Comparison of ENCODE assay signal across 15 cellular contexts in genomic region chr14:61493239-61493638, GRCh38.
DNase-seq lines count a peak whose midpoint lies in the region; ATAC-seq, FAIRE-seq and TF ChIP-seq lines count a peak whose summit lies in the region.
"Had no signal": no experiment of that assay in that cellular context is flagged by ENCODE, and none has a peak within 500 bp of the region (broad histone marks: within the 10 kb centered on the region; RNA-seq: fewer than 3 reads in every experiment).

No MANE protein-coding gene starts in this region.

- H3K4me3 ChIP-seq in MG63 (no peak overlapping the region), endothelial cell of umbilical vein (replicated peaks in 1 of 3; ENCODE audit: insufficient read depth in 1 of 3, low read depth in 1 of 3, low read length in 3 of 3) (no peak overlapping the region), ascending aorta (no peak overlapping the region)
- H3K4me3 ChIP-seq: adrenal gland, HAP-1, Peyer's patch, uterus had no signal

- H3K9me3 ChIP-seq in MG63 = no peaks in the 10 kb centered on the region
- no peaks in the 10 kb centered on the region for H3K9me3 ChIP-seq in endothelial cell of umbilical vein (replicated peaks; ENCODE audit: control insufficient read depth, insufficient read depth, low read length)
- H3K9me3 ChIP-seq in ascending aorta = no peaks in the 10 kb centered on the region
- H3K9me3 ChIP-seq: adrenal gland, HAP-1, Peyer's patch, uterus had no signal

- no peak for FAIRE-seq in endothelial cell of umbilical vein (lab: Jason Lieb, UNC)

- no peaks in the 10 kb centered on the region for H3K9me1 ChIP-seq in endothelial cell of umbilical vein (replicated peaks; ENCODE audit: control insufficient read depth, extremely low read depth, insufficient read depth, low read length)

- no peaks in the 10 kb centered on the region for H3K79me2 ChIP-seq in endothelial cell of umbilical vein (ENCODE audit: control insufficient read depth, insufficient read depth, low read length)

- H3K27me3 ChIP-seq in MG63 = no peaks in the 10 kb centered on the region
- no peaks in the 10 kb centered on the region for H3K27me3 ChIP-seq in endothelial cell of umbilical vein (ENCODE audit: control insufficient read depth in 2 of 2, insufficient read depth in 2 of 2, low read length in 2 of 2)
- no peaks in the 10 kb centered on the region for H3K27me3 ChIP-seq in ascending aorta
- H3K27me3 ChIP-seq: adrenal gland, Peyer's patch, uterus had no signal

- H2AFZ ChIP-seq in endothelial cell of umbilical vein (ENCODE audit: low read depth, low read length) = no peak overlapping the region

- intact Hi-C loops in endothelial cell of umbilical vein (cut with micrococcal nuclease) = no loop called here
- intact Hi-C loops in ascending aorta (cut with DNase I) = no loop called here

- no peaks in the 10 kb centered on the region for H3K36me3 ChIP-seq in MG63
- peaks cover 8 to 9% of the 10 kb centered on the region in 2 experiments for H3K36me3 ChIP-seq in endothelial cell of umbilical vein (ENCODE audit: control insufficient read depth in 2 of 2, extremely low read depth in 1 of 2, insufficient read depth in 2 of 2, low read length in 2 of 2)
- no peaks in the 10 kb centered on the region for H3K36me3 ChIP-seq in ascending aorta
- H3K36me3 ChIP-seq: adrenal gland, HAP-1, Peyer's patch, uterus had no signal

- no peaks in the 10 kb centered on the region for H4K20me1 ChIP-seq in endothelial cell of umbilical vein (replicated peaks; ENCODE audit: control insufficient read depth, extremely low read depth, insufficient read depth, low read length)

- H3K4me2 ChIP-seq in endothelial cell of umbilical vein (ENCODE audit: insufficient read depth, low read length) = no peak overlapping the region

- dilution Hi-C loops in endothelial cell of umbilical vein (cut with MboI; ENCODE audit: extremely low pct_ligation_motif_present, low sequenced_read_pairs) = no loop called here

- POLR2A ChIA-PET in endothelial cell of umbilical vein (lab: Charles Lee) = interaction anchor here (0.9 kb wide), 1 partner anchor 11 kb away, joined by 5 read pairs; no protein-coding TSS in a partner anchor

- peak; percentile 85 for DNase-seq in AG20443 (ENCODE audit: low spot score)
- peak; percentile 75 for DNase-seq in MG63
- peak; percentile 24 for DNase-seq in endothelial cell of umbilical vein (ENCODE audit: low read depth, low spot score)
- DNase-seq in non-pigmented ciliary epithelial cell (ENCODE audit: low read depth) = peak; percentile 84
- no peak for DNase-seq in ascending aorta (ENCODE audit: low spot score in 2 of 2)
- DNase-seq in NCI-H345 (lab: John Stamatoyannopoulos, UW) = no peak
- DNase-seq: adrenal gland; CD8-positive, alpha-beta memory T cell; endodermal cell; Peyer's patch; right cardiac atrium; uterus had no signal

- CTCF ChIA-PET in endothelial cell of umbilical vein (lab: Charles Lee) = interaction anchor here (1.1 to 1.3 kb wide), 4 partner anchors 25 to 238 kb away, joined by 3 to 7 read pairs (median 4); no protein-coding TSS in a partner anchor

- BruUV-seq in endothelial cell of umbilical vein (replicated peaks; lab: Mats Ljungman, UMichigan) = no TSS peak

- peaks cover 20% of the 10 kb centered on the region for H3K4me1 ChIP-seq in endothelial cell of umbilical vein (ENCODE audit: control insufficient read depth, extremely low read depth, insufficient read depth, low read length)
- H3K4me1 ChIP-seq in ascending aorta = peaks cover under 1 to 7% of the 10 kb centered on the region in 2 donors
- H3K4me1 ChIP-seq: HAP-1, uterus had no signal

- no peak overlapping the region for H3K9ac ChIP-seq in endothelial cell of umbilical vein (replicated peaks; ENCODE audit: extremely low read depth, insufficient read depth, low read length)

- no peak for TF ChIP-seq CTCF in endothelial cell of umbilical vein (IDR thresholded peaks at IDR 0.05; ENCODE audit: extremely low read depth in 1 of 2, insufficient read depth in 1 of 2, low read depth in 1 of 2, low read length in 2 of 2)
- no peak for TF ChIP-seq CTCF in ascending aorta (IDR thresholded peaks at IDR 0.05)

- ATAC-seq in GM18498 (IDR thresholded peaks at IDR 0.05; ENCODE audit: unreplicated experiment) (no peak), HG02678 (IDR thresholded peaks at IDR 0.05; ENCODE audit: unreplicated experiment) (no peak)
- ATAC-seq: right cardiac atrium had no signal

- no peak for TF ChIP-seq POLR2A in endothelial cell of umbilical vein (IDR thresholded peaks at IDR 0.05; ENCODE audit: low read depth, low read length)

- H3K27ac ChIP-seq in endothelial cell of umbilical vein (ENCODE audit: insufficient read depth, low read depth, low read length) (no peak overlapping the region), ascending aorta (no peak overlapping the region)
- H3K27ac ChIP-seq: Peyer's patch had no signal

TF ChIP-seq in endothelial cell of umbilical vein, 7 proteins besides CTCF, POLR2A, EP300 and RAD21:
- no peak for TF ChIP-seq JUN (IDR thresholded peaks at IDR 0.05; ENCODE audit: borderline replicate concordance, insufficient read depth, insufficient read length, low read depth)
- TF ChIP-seq FOS (IDR thresholded peaks at IDR 0.05; ENCODE audit: borderline replicate concordance, insufficient read depth, low read length) = peak; percentile 26
TF ChIP-seq in endothelial cell of umbilical vein: peak in this region for 1.

Comparison
In these comparisons a context has a peak if more than half of its experiments do, and no peak if none do; other contexts are left out.
1. DNase-seq: peak in AG20443 (single experiment), MG63 (single experiment), endothelial cell of umbilical vein (single experiment) and non-pigmented ciliary epithelial cell (single experiment); none in ascending aorta (0 of 2) and NCI-H345 (single experiment).